Comparison of ENCODE assay signal across 8 cellular contexts in genomic region chr14:91119556-91120311, GRCh38. TPM values are rescaled to one million over a fixed set of nuclear protein-coding genes. Genes with fewer than 3 reads are reported as not detected.
DNase-seq lines count a peak whose midpoint lies in the region; ATAC-seq and TF ChIP-seq lines count a peak whose summit lies in the region.

No MANE protein-coding gene starts in this region.

- ATAC-seq in activated CD8-positive, alpha-beta T cell treated with anti-CD3 and anti-CD28 coated beads, Interleukin-2, amount 10 ng/mL, durations not matched to agents 7 days and 5 days, result no peak
- no peak for ATAC-seq in stimulated activated memory B cell treated with anti-CD40 and anti-IgM and Interleukin-4, amounts not matched to agents 10 μg/mL and 1 μg/mL and 100 μg/mL, for 72 hours
- ATAC-seq in GM21447 (IDR thresholded peaks at IDR 0.05; ENCODE audit: unreplicated experiment), result no peak

- no peak overlapping the region for H3K4me3 ChIP-seq in fibroblast of villous mesenchyme (ENCODE audit: low read depth, low read length)

- peak overlapping the region; percentile 62 for H3K27ac Mint-ChIP-seq in activated T-cell treated with anti-CD3 and anti-CD28 coated beads, Interleukin-2, amount 50 U/mL, for 24 hours
- peak overlapping the region; percentile 33 for H3K27ac Mint-ChIP-seq in activated CD8-positive, alpha-beta T cell treated with anti-CD3 and anti-CD28 coated beads, Interleukin-2, amount 10 ng/mL, durations not matched to agents 7 days and 5 days
- H3K27ac Mint-ChIP-seq in stimulated activated memory B cell treated with anti-CD40 and anti-IgM and Interleukin-4, amounts not matched to agents 10 μg/mL and 1 μg/mL and 100 μg/mL, for 72 hours, result peak overlapping the region; percentile 67

- DNase-seq in activated T-cell treated with anti-CD3 and anti-CD28 coated beads, Interleukin-2, amount 50 U/mL, for 24 hours, result no peak
- no peak for DNase-seq in activated T-cell treated with anti-CD3 and anti-CD28 coated beads, Interleukin-2, amount 50 U/mL, for 1 hour
- DNase-seq in activated CD8-positive, alpha-beta T cell treated with anti-CD3 and anti-CD28 coated beads, Interleukin-2, amount 10 ng/mL, durations not matched to agents 7 days and 5 days, result no peak
- DNase-seq in fibroblast of villous mesenchyme (ENCODE audit: low read depth), result peak; percentile 36
- DNase-seq in germinal center (ENCODE audit: low spot score), result no peak
- DNase-seq in NCI-H1436 treated with DMSO at 0.1 percent for 48 hours (lab: John Stamatoyannopoulos, UW), result no peak

- peaks cover 73% of the 10 kb centered on the region for H3K4me1 Mint-ChIP-seq in activated T-cell treated with anti-CD3 and anti-CD28 coated beads, Interleukin-2, amount 50 U/mL, for 24 hours (ENCODE audit: low read depth)
- peaks cover 69% of the 10 kb centered on the region for H3K4me1 Mint-ChIP-seq in activated CD8-positive, alpha-beta T cell treated with anti-CD3 and anti-CD28 coated beads, Interleukin-2, amount 10 ng/mL, durations not matched to agents 7 days and 5 days (ENCODE audit: low read depth)
- peaks cover 68% of the 10 kb centered on the region for H3K4me1 Mint-ChIP-seq in stimulated activated memory B cell treated with anti-CD40 and anti-IgM and Interleukin-4, amounts not matched to agents 10 μg/mL and 1 μg/mL and 100 μg/mL, for 72 hours

- CTCF ChIA-PET in activated CD8-positive, alpha-beta T cell treated with anti-CD3 and anti-CD28 coated beads, Interleukin-2, amount 10 ng/mL, durations not matched to agents 7 days and 5 days (lab: Charles Lee), result interaction anchor here (1.0 to 1.4 kb wide), 2 partner anchors 9 to 53 kb away, joined by 3 to 4 read pairs; no protein-coding TSS in a partner anchor

- peaks cover 78% of the 10 kb centered on the region for H3K36me3 Mint-ChIP-seq in activated T-cell treated with anti-CD3 and anti-CD28 coated beads, Interleukin-2, amount 50 U/mL, for 24 hours (ENCODE audit: low read depth)
- peaks cover 77% of the 10 kb centered on the region for H3K36me3 Mint-ChIP-seq in activated CD8-positive, alpha-beta T cell treated with anti-CD3 and anti-CD28 coated beads, Interleukin-2, amount 10 ng/mL, durations not matched to agents 7 days and 5 days (ENCODE audit: low read depth)
- H3K36me3 Mint-ChIP-seq in stimulated activated memory B cell treated with anti-CD40 and anti-IgM and Interleukin-4, amounts not matched to agents 10 μg/mL and 1 μg/mL and 100 μg/mL, for 72 hours, result peaks cover 51% of the 10 kb centered on the region

- TF ChIP-seq CTCF in fibroblast of villous mesenchyme (IDR thresholded peaks at IDR 0.05; ENCODE audit: insufficient read depth, low read depth, low read length), result no peak

- H3K27me3 Mint-ChIP-seq in activated T-cell treated with anti-CD3 and anti-CD28 coated beads, Interleukin-2, amount 50 U/mL, for 24 hours, result no peaks in the 10 kb centered on the region
- no peaks in the 10 kb centered on the region for H3K27me3 Mint-ChIP-seq in activated CD8-positive, alpha-beta T cell treated with anti-CD3 and anti-CD28 coated beads, Interleukin-2, amount 10 ng/mL, durations not matched to agents 7 days and 5 days (ENCODE audit: low read depth)
- no peaks in the 10 kb centered on the region for H3K27me3 Mint-ChIP-seq in stimulated activated memory B cell treated with anti-CD40 and anti-IgM and Interleukin-4, amounts not matched to agents 10 μg/mL and 1 μg/mL and 100 μg/mL, for 72 hours

- H3K9me3 Mint-ChIP-seq in activated T-cell treated with anti-CD3 and anti-CD28 coated beads, Interleukin-2, amount 50 U/mL, for 24 hours, result no peaks in the 10 kb centered on the region
- no peaks in the 10 kb centered on the region for H3K9me3 Mint-ChIP-seq in activated CD8-positive, alpha-beta T cell treated with anti-CD3 and anti-CD28 coated beads, Interleukin-2, amount 10 ng/mL, durations not matched to agents 7 days and 5 days (ENCODE audit: insufficient read depth)
- H3K9me3 Mint-ChIP-seq in stimulated activated memory B cell treated with anti-CD40 and anti-IgM and Interleukin-4, amounts not matched to agents 10 μg/mL and 1 μg/mL and 100 μg/mL, for 72 hours, result peaks cover 5% of the 10 kb centered on the region

- no peak overlapping the region for H3K4me3 Mint-ChIP-seq in activated T-cell treated with anti-CD3 and anti-CD28 coated beads, Interleukin-2, amount 50 U/mL, for 24 hours
- no peak overlapping the region for H3K4me3 Mint-ChIP-seq in activated CD8-positive, alpha-beta T cell treated with anti-CD3 and anti-CD28 coated beads, Interleukin-2, amount 10 ng/mL, durations not matched to agents 7 days and 5 days
- no peak overlapping the region for H3K4me3 Mint-ChIP-seq in stimulated activated memory B cell treated with anti-CD40 and anti-IgM and Interleukin-4, amounts not matched to agents 10 μg/mL and 1 μg/mL and 100 μg/mL, for 72 hours

- POLR2A ChIA-PET in activated CD8-positive, alpha-beta T cell treated with anti-CD3 and anti-CD28 coated beads, Interleukin-2, amount 10 ng/mL, durations not matched to agents 7 days and 5 days (lab: Charles Lee), result interaction anchor here (0.7 to 1.3 kb wide), 4 partner anchors 54 to 130 kb away, joined by 3 read pairs; no protein-coding TSS in a partner anchor

RNA-seq across cellular contexts. Expression of gene DGLUCY, which starts 5.9 kb away (rescaled TPM):
- total RNA-seq in activated CD8-positive, alpha-beta T cell treated with anti-CD3 and anti-CD28 coated beads, Interleukin-2, amount 10 ng/mL, durations not matched to agents 7 days and 5 days, result 100 to 1,000 TPM; 111 to 119 TPM
- 39.7 and 44.5 TPM in 2 replicates for total RNA-seq in fibroblast of villous mesenchyme

RNA-seq across cellular contexts. Expression of gene RPS6KA5, which starts 59.3 kb away (rescaled TPM):
- 10 to 100 TPM; 50.8 to 53.1 TPM for total RNA-seq in activated CD8-positive, alpha-beta T cell treated with anti-CD3 and anti-CD28 coated beads, Interleukin-2, amount 10 ng/mL, durations not matched to agents 7 days and 5 days
- total RNA-seq in fibroblast of villous mesenchyme, result 0.86 and 0.97 TPM in 2 replicates

Comparison
In these comparisons a context has a peak if more than half of its experiments do, and no peak if none do; other contexts are left out.
1. RNA of gene RPS6KA5, which starts 59.3 kb away (total RNA-seq): 50.8 to 53.1 TPM in activated CD8-positive, alpha-beta T cell treated with anti-CD3 and anti-CD28 coated beads, Interleukin-2, amount 10 ng/mL, durations not matched to agents 7 days and 5 days; 0.86 to 0.97 TPM in fibroblast of villous mesenchyme; every median in the first group is over 10 times any median in the second.
2. Peak in every context shown above with its lines, with median percentiles within 50 percentile points of each other: H3K27ac Mint-ChIP-seq.